In the genomic region with DNA sequence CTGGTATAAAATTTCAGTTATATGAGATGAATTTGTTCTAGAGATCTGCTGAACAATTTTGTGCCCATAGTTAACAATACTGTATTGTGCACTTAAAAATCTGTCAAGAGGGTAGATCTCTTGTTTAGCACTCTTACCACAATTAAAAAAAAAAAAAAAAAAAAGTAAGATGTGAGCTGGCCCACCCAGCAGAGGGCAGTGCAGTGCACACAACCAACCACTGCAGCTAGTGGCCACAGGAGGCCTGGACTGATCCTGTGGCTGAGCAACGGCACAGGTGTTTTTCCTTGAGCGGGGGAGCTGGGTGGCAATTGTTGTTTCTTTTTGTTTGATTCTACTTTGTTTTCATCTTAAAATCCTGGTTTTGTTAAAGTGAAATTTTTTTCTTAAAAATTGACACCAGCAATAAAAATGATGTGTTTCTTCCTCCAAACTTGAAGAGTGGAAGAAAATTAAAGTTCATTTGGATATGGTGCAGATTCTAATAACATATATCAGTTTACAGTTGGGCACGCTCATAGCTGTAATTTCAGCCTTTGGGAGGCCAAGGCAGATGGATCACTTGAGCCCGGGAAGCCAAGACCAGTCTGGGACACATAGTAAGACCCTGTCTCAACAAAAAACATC, we compare ENCODE assay signal across 1 cellular context.
TF ChIP-seq lines count a peak whose summit lies in the region.

No MANE protein-coding gene starts in this region.

TF ChIP-seq in HCT116, 20 proteins besides CTCF, POLR2A, EP300 and RAD21 (continued from another document):
- TF ChIP-seq EZH2 (IDR thresholded peaks at IDR 0.05), result no peak
- no peak for TF ChIP-seq EZH2phosphoT487 (IDR thresholded peaks at IDR 0.05; ENCODE audit: borderline replicate concordance)
- no peak for TF ChIP-seq TCF7L2 (IDR thresholded peaks at IDR 0.05; ENCODE audit: borderline replicate concordance, extremely low read depth, insufficient read depth, insufficient read length)
- no peak for TF ChIP-seq EGR1 (IDR thresholded peaks at IDR 0.05; ENCODE audit: low read depth)
- TF ChIP-seq SIN3A (IDR thresholded peaks at IDR 0.05; ENCODE audit: low read depth), result no peak
